12 cellular contexts compared by ENCODE assay signal in genomic region chr3:84724877-84725276, GRCh38.
DNase-seq lines count a peak whose midpoint lies in the region; ATAC-seq and TF ChIP-seq lines count a peak whose summit lies in the region.
"Had no signal": no experiment of that assay in that cellular context is flagged by ENCODE, and none has a peak within 500 bp of the region (broad histone marks: within the 10 kb centered on the region; RNA-seq: fewer than 3 reads in every experiment).

No MANE protein-coding gene starts in this region.

- POLR2A ChIA-PET in Panc1 (lab: Charles Lee), result no interaction called here

- CTCF ChIA-PET in Panc1 (lab: Charles Lee), result no interaction called here

- intact Hi-C loops in Panc1 (cut with micrococcal nuclease; ENCODE audit: unreplicated experiment), result no loop called here

- no peaks in the 10 kb centered on the region for H3K36me3 ChIP-seq in Panc1 (ENCODE audit: control insufficient read depth, insufficient read depth, low read length)

- H3K4me3 ChIP-seq in Panc1 (ENCODE audit: low read depth in 2 of 2, low read length in 2 of 2) (no peak overlapping the region), fibroblast of pulmonary artery (replicated peaks; ENCODE audit: low read depth, low read length) (no peak overlapping the region)

- no peaks in the 10 kb centered on the region for H3K27me3 ChIP-seq in Panc1 (ENCODE audit: control insufficient read depth, insufficient read depth, low read length)

- TF ChIP-seq CTCF in Panc1 (IDR thresholded peaks at IDR 0.05) (no peak), fibroblast of pulmonary artery (IDR thresholded peaks at IDR 0.05; ENCODE audit: low read length, missing control alignments) (no peak), GM13977 (IDR thresholded peaks at IDR 0.05; ENCODE audit: extremely low read depth, insufficient read depth, missing control alignments) (no peak), GM10266 (IDR thresholded peaks at IDR 0.05; ENCODE audit: control insufficient read depth, insufficient read depth, low read depth, missing control alignments) (no peak)

- no peaks in the 10 kb centered on the region for H3K9me3 ChIP-seq in Panc1 (ENCODE audit: control insufficient read depth, insufficient read depth, low read depth, low read length)

- ATAC-seq in HG02571 (IDR thresholded peaks at IDR 0.05; ENCODE audit: unreplicated experiment), result peak; percentile 53
- peak; percentile 84 for ATAC-seq in Panc1
- no peak for ATAC-seq in GM19351 (IDR thresholded peaks at IDR 0.05; ENCODE audit: unreplicated experiment)

- BruUV-seq in Panc1 (replicated peaks; lab: Mats Ljungman, UMichigan), result no TSS peak

- H3K4me1 ChIP-seq in Panc1 (ENCODE audit: control insufficient read depth, insufficient read depth, low read length), result no peaks in the 10 kb centered on the region
- H3K4me1 ChIP-seq: parathyroid adenoma had no signal

- no peak overlapping the region for H3K27ac ChIP-seq in Panc1 (ENCODE audit: low read length)
- H3K27ac ChIP-seq: parathyroid adenoma had no signal

- in situ Hi-C loops in Panc1 (cut with HindIII; ENCODE audit: low pct_unique_long_range_greater_than_20kb, low sequenced_read_pairs), result no loop called here
- in situ Hi-C loops in GM13977 (cut with MboI; ENCODE audit: low pct_unique_long_range_greater_than_20kb, low sequenced_read_pairs, unreplicated experiment), result no loop called here

- DNase-seq in AG20443 (ENCODE audit: low spot score) (peak; percentile 4), Panc1 (ENCODE audit: low read depth, low spot score) (peak; percentile 77), fibroblast of pulmonary artery (ENCODE audit: low read depth) (peak; percentile 66), GM13977 (ENCODE audit: low spot score) (no peak), GM10266 (ENCODE audit: extremely low spot score) (no peak)
- DNase-seq in stimulated activated CD4-positive, alpha-beta T cell treated with anti-CD3 and anti-CD28 coated beads, Interleukin-12 subunit alpha, Interleukin-12 subunit beta, amount 100 ng/mL, for 4 hours, result no peak
- DNase-seq: activated CD4-positive, alpha-beta T cell treated with anti-CD3 and anti-CD28 coated beads, Interleukin-2, amount 50 U/mL, for 48 hours; CD4-positive, CD25-positive, alpha-beta regulatory T cell; NCI-H510A had no signal

Comparison
In these comparisons a context has a peak if more than half of its experiments do, and no peak if none do; other contexts are left out.
1. DNase-seq: peak in AG20443 (single experiment), Panc1 (single experiment) and fibroblast of pulmonary artery (single experiment); none in GM13977 (single experiment), stimulated activated CD4-positive, alpha-beta T cell treated with anti-CD3 and anti-CD28 coated beads, Interleukin-12 subunit alpha, Interleukin-12 subunit beta, amount 100 ng/mL, for 4 hours (single experiment) and GM10266 (single experiment).